14 cellular contexts compared by ENCODE assay signal in genomic region chr3:141229132-141229531, GRCh38. TPM values are rescaled to one million over a fixed set of nuclear protein-coding genes. Genes with fewer than 3 reads are reported as not detected.
A peak's percentile ranks its signal among the peaks of the same experiment; 100 is the strongest.
DNase-seq lines count a peak whose midpoint lies in the region; ATAC-seq and TF ChIP-seq lines count a peak whose summit lies in the region.
"Had no signal": no experiment of that assay in that cellular context is flagged by ENCODE, and none has a peak within 500 bp of the region (broad histone marks: within the 10 kb centered on the region; RNA-seq: fewer than 3 reads in every experiment).

No MANE protein-coding gene starts in this region.

- no peak overlapping the region; the same call in 1 of the 2 replicates for H2AFZ ChIP-seq in KMS-11 (ENCODE audit: low read depth)

- H3K36me3 Mint-ChIP-seq in activated CD4-positive, alpha-beta T cell treated with anti-CD3 and anti-CD28 coated beads, Interleukin-2, amount 10 ng/mL, durations not matched to agents 24 days and 14 days (ENCODE audit: low read depth) = peaks cover 2% of the 10 kb centered on the region
- H3K36me3 Mint-ChIP-seq in natural killer cell treated with Interleukin-12 subunit alpha and Interleukin-12 subunit beta and Interleukin-15 and Interleukin-18, amount 100 ng/mL, for 72 hours = no peaks in the 10 kb centered on the region

- peaks cover 27% of the 10 kb centered on the region for H3K4me1 ChIP-seq in KMS-11 (ENCODE audit: low read depth, poor library complexity, severe bottlenecking)
- H3K4me1 ChIP-seq: foreskin keratinocyte had no signal

- no peak overlapping the region for H3K4me3 Mint-ChIP-seq in activated CD4-positive, alpha-beta T cell treated with anti-CD3 and anti-CD28 coated beads, Interleukin-2, amount 10 ng/mL, durations not matched to agents 24 days and 14 days
- peak overlapping the region; percentile 87 for H3K4me3 Mint-ChIP-seq in natural killer cell treated with Interleukin-12 subunit alpha and Interleukin-12 subunit beta and Interleukin-15 and Interleukin-18, amount 100 ng/mL, for 72 hours
- H3K4me3 Mint-ChIP-seq: activated CD4-positive, alpha-beta memory T cell treated with anti-CD3 and anti-CD28 coated beads, Interleukin-2, amount 10 ng/mL, durations not matched to agents 7 days and 5 days had no signal

- H3K27me3 Mint-ChIP-seq in activated CD4-positive, alpha-beta T cell treated with anti-CD3 and anti-CD28 coated beads, Interleukin-2, amount 10 ng/mL, durations not matched to agents 24 days and 14 days = peaks cover 19% of the 10 kb centered on the region
- H3K27me3 Mint-ChIP-seq in natural killer cell treated with Interleukin-12 subunit alpha and Interleukin-12 subunit beta and Interleukin-15 and Interleukin-18, amount 100 ng/mL, for 72 hours = peaks cover 0 to 3% of the 10 kb centered on the region in 2 donors

- intact Hi-C loops in activated CD4-positive, alpha-beta T cell treated with anti-CD3 and anti-CD28 coated beads, Interleukin-2, amount 10 ng/mL, durations not matched to agents 24 days and 14 days (cut with micrococcal nuclease) = no loop called here

- H3K79me2 ChIP-seq in KMS-11 (ENCODE audit: insufficient read depth, low read depth) = no peaks in the 10 kb centered on the region

- peak overlapping the region; percentile 45 for H3K4me3 ChIP-seq in KMS-11 (IDR thresholded peaks at IDR 0.05; ENCODE audit: insufficient read depth, low read depth, low read length)

- H3K4me1 Mint-ChIP-seq in activated CD4-positive, alpha-beta T cell treated with anti-CD3 and anti-CD28 coated beads, Interleukin-2, amount 10 ng/mL, durations not matched to agents 24 days and 14 days = peaks cover 31% of the 10 kb centered on the region
- H3K4me1 Mint-ChIP-seq in natural killer cell treated with Interleukin-12 subunit alpha and Interleukin-12 subunit beta and Interleukin-15 and Interleukin-18, amount 100 ng/mL, for 72 hours (ENCODE audit: low read depth in 2 of 2) = peaks cover 34 to 36% of the 10 kb centered on the region in 2 donors

- H3K36me3 ChIP-seq in KMS-11 (ENCODE audit: insufficient read depth) = no peaks in the 10 kb centered on the region

- 0 out of 2 replicates have a peak, but pooled peaks cover 4% of the 10 kb centered on the region for H3K27me3 ChIP-seq in KMS-11 (ENCODE audit: insufficient read depth, low read depth)

- ATAC-seq in natural killer cell treated with Interleukin-12 subunit alpha and Interleukin-12 subunit beta and Interleukin-15 and Interleukin-18, amount 100 ng/mL, for 72 hours = no peak
- no peak for ATAC-seq in HG03469 (IDR thresholded peaks at IDR 0.05; ENCODE audit: unreplicated experiment)
- ATAC-seq: foreskin keratinocyte had no signal

- no peaks in the 10 kb centered on the region for H4K20me1 ChIP-seq in KMS-11 (ENCODE audit: insufficient read depth)

- no peaks in the 10 kb centered on the region for H3K9me3 Mint-ChIP-seq in activated CD4-positive, alpha-beta T cell treated with anti-CD3 and anti-CD28 coated beads, Interleukin-2, amount 10 ng/mL, durations not matched to agents 24 days and 14 days
- no peaks in the 10 kb centered on the region for H3K9me3 Mint-ChIP-seq in natural killer cell treated with Interleukin-12 subunit alpha and Interleukin-12 subunit beta and Interleukin-15 and Interleukin-18, amount 100 ng/mL, for 72 hours

- H3K27ac ChIP-seq in KMS-11 = peak overlapping the region; percentile 13; the same call in 1 of the 2 replicates
- H3K27ac ChIP-seq: foreskin keratinocyte, HL-60 had no signal

- TF ChIP-seq CTCF in KMS-11 (conservative IDR thresholded peaks at IDR 0.05; ENCODE audit: low read depth, low read length) = no peak

- H3K9ac ChIP-seq in KMS-11 = no peak overlapping the region

- no peak for DNase-seq in activated CD4-positive, alpha-beta T cell treated with anti-CD3 and anti-CD28 coated beads, Interleukin-2, amount 10 ng/mL, durations not matched to agents 24 days and 14 days
- no peak for DNase-seq in activated CD4-positive, alpha-beta T cell treated with anti-CD3 and anti-CD28 coated beads, Interleukin-2, amount 50 U/mL, for 1 hour
- peak; percentile 26 for DNase-seq in SHP77 treated with DMSO at 0.1 percent for 48 hours (lab: John Stamatoyannopoulos, UW)
- no peak for DNase-seq in natural killer cell treated with Interleukin-12 subunit alpha and Interleukin-12 subunit beta and Interleukin-15 and Interleukin-18, amount 100 ng/mL, for 72 hours (ENCODE audit: low spot score)
- no peak for DNase-seq in pons (ENCODE audit: low spot score)
- DNase-seq in D341Med (ENCODE audit: low spot score) = no peak
- DNase-seq: activated CD4-positive, alpha-beta memory T cell treated with anti-CD3 and anti-CD28 coated beads, Interleukin-2, amount 10 ng/mL, durations not matched to agents 7 days and 5 days; aorta; foreskin keratinocyte; OCI-M1; substantia nigra had no signal

- peak overlapping the region; percentile 98 for H3K27ac Mint-ChIP-seq in activated CD4-positive, alpha-beta T cell treated with anti-CD3 and anti-CD28 coated beads, Interleukin-2, amount 10 ng/mL, durations not matched to agents 24 days and 14 days
- peak overlapping the region in 1 of 2 donors; percentile 93 for H3K27ac Mint-ChIP-seq in natural killer cell treated with Interleukin-12 subunit alpha and Interleukin-12 subunit beta and Interleukin-15 and Interleukin-18, amount 100 ng/mL, for 72 hours

- H3K4me2 ChIP-seq in KMS-11 = peak overlapping the region; percentile 27; the same call in 1 of the 2 replicates

RNA-seq across cellular contexts. Expression of gene PXYLP1, which starts 2.5 kb away (rescaled TPM):
- 10.7 and 11.7 TPM in 2 replicates for total RNA-seq in activated CD4-positive, alpha-beta T cell treated with anti-CD3 and anti-CD28 coated beads, Interleukin-2, amount 10 ng/mL, durations not matched to agents 24 days and 14 days
- 10 to 100 TPM in 1 of 2 donors, 1 to 10 TPM in 1; 6.3 to 15.2 TPM for total RNA-seq in natural killer cell treated with Interleukin-12 subunit alpha and Interleukin-12 subunit beta and Interleukin-15 and Interleukin-18, amount 100 ng/mL, for 72 hours
